ENCODE assay signal across 15 cellular contexts in the genomic region with DNA sequence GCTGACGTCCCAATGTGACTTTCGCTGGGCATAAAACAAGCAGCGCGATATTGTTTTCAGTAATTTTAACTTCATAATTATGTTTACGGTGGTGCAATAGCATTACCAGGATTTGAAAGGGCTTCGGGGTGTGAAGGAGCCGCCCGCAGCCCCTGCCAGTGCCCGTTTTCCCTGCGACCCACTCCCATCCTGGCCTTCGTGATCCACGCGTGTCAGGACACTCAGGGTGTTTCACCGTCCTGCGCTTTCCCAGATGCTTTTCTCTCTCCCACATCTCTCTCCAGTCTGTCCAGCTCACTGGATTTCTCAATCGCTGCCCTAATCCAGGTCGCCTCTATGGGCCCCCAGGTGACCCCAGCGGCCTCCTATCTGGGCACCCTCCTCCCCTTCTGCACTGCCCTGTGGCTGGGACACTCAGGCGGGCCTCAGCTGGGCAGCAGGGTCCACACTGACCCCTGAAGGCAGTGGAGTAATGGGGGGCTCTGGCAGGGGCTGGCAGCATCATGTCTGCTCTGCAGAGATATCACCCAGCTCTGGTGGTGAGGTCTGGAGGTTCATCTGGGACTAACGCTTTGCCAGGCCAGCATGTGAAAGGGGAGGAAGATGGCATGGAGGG.
A peak's percentile ranks its signal among the peaks of the same experiment; 100 is the strongest.
DNase-seq lines count a peak whose midpoint lies in the region; ATAC-seq and TF ChIP-seq lines count a peak whose summit lies in the region.
"Had no signal": no experiment of that assay in that cellular context is flagged by ENCODE, and none has a peak within 500 bp of the region (broad histone marks: within the 10 kb centered on the region; RNA-seq: fewer than 3 reads in every experiment).

No MANE protein-coding gene starts in this region.

- no peak overlapping the region for H4K5ac ChIP-seq in H9 (ENCODE audit: insufficient read length, low read depth, low read length)

- no peak overlapping the region; a peak in 1 of 7 replicates for H3K27ac Mint-ChIP-seq in H9

- no peaks in the 10 kb centered on the region for H3K79me1 ChIP-seq in H9 (ENCODE audit: insufficient read depth, low read depth, low read length, poor library complexity, severe bottlenecking)

- no peak overlapping the region for H3K56ac ChIP-seq in H9 (ENCODE audit: insufficient read length, low read depth, low read length)

- peaks cover 3% of the 10 kb centered on the region for H4K20me1 ChIP-seq in H9 (ENCODE audit: control insufficient read depth, insufficient read depth, insufficient read length)

- no peak overlapping the region for H4K91ac ChIP-seq in H9 (ENCODE audit: insufficient read length, low read depth, low read length)

- H3K4me1 ChIP-seq in H9 (ENCODE audit: insufficient read depth, low read length) (no peaks in the 10 kb centered on the region), stomach (no peaks in the 10 kb centered on the region)
- H3K4me1 ChIP-seq: BLaER1 had no signal

- H3K23ac ChIP-seq in H9 (ENCODE audit: insufficient read length, low read depth, low read length) = no peak overlapping the region

- H3K4me1 Mint-ChIP-seq in H9 = no peaks in the 10 kb centered on the region; a peak in 1 of 4 replicates

- H4K8ac ChIP-seq in H9 (replicated peaks; ENCODE audit: insufficient read length, low read depth, low read length) = no peak overlapping the region

- H2AFZ ChIP-seq in H9 (ENCODE audit: low read length) = no peak overlapping the region

- H3K4me2 ChIP-seq in H9 (ENCODE audit: insufficient read depth, insufficient read length, low read length) = no peak overlapping the region
- H3K4me2 ChIP-seq: BLaER1 had no signal

- no peaks in the 10 kb centered on the region for H3K79me2 ChIP-seq in H9 (ENCODE audit: insufficient read depth, low read length)

- no peak for TF ChIP-seq EP300 in stomach (IDR thresholded peaks at IDR 0.05)

- TF ChIP-seq CTCF in H9 (conservative IDR thresholded peaks at IDR 0.05) = no peak
- no peak for TF ChIP-seq CTCF in stomach (IDR thresholded peaks at IDR 0.05)

- no peaks in the 10 kb centered on the region for H3K36me3 Mint-ChIP-seq in H9 (ENCODE audit: insufficient read depth in 1 of 3, low read depth in 3 of 3)

- no CpG with 5 or more reads among the region's 20 CpGs for WGBS in H9 (ENCODE audit: extremely low coverage, insufficient read length, low lambda C conversion rate)
- 85 to 89% (median 89%) methylated on average over 20 of the region's 20 CpGs for whole genome bisulfite sequencing in stomach, 5 donors

- ATAC-seq in left lobe of liver = no peak

- no peak overlapping the region for H3K9ac ChIP-seq in H9 (ENCODE audit: extremely low read depth, insufficient read length, low read length)
- H3K9ac ChIP-seq: BLaER1 had no signal

- H3K27me3 ChIP-seq in H9 (ENCODE audit: insufficient read depth, low read length) (no peaks in the 10 kb centered on the region), stomach (peaks cover 0 to 84% (median 6%) of the 10 kb centered on the region in 3 donors)
- H3K27me3 ChIP-seq: BLaER1, MG63 had no signal

- H3K9me3 ChIP-seq in H9 (ENCODE audit: control insufficient read depth, low read depth, low read length) (no peaks in the 10 kb centered on the region), stomach (no peaks in the 10 kb centered on the region)
- H3K9me3 ChIP-seq: BLaER1, MG63 had no signal

- no peak overlapping the region for H3K18ac ChIP-seq in H9 (ENCODE audit: insufficient read length, low read depth, low read length)

- no peak overlapping the region for H3K4ac ChIP-seq in H9 (ENCODE audit: low read depth, low read length)

- H2AK5ac ChIP-seq in H9 (ENCODE audit: insufficient read length, low read length) = no peak overlapping the region

- no peak overlapping the region for H3K4me3 ChIP-seq in stomach
- H3K4me3 ChIP-seq: BLaER1, MG63 had no signal

- H3K27ac ChIP-seq in H9 (ENCODE audit: insufficient read length, low read depth, low read length) (no peak overlapping the region), stomach (no peak overlapping the region)
- H3K27ac ChIP-seq: BLaER1 had no signal

- H3K23me2 ChIP-seq in H9 (ENCODE audit: insufficient read length, low read depth, low read length, poor library complexity, severe bottlenecking) = no peaks in the 10 kb centered on the region

- intact Hi-C loops in stomach (cut with DNase I; ENCODE audit: low total_unique reads) = no loop called here

- no peak overlapping the region for H2BK20ac ChIP-seq in H9 (ENCODE audit: low read depth, low read length, poor library complexity, severe bottlenecking)

- H3K36me3 ChIP-seq in stomach = no peaks in the 10 kb centered on the region
- H3K36me3 ChIP-seq: BLaER1, MG63 had no signal

- no peaks in the 10 kb centered on the region; a peak in 1 of 5 replicates for H3K9me3 Mint-ChIP-seq in H9

- H3K14ac ChIP-seq in H9 (ENCODE audit: insufficient read depth, low read length) = no peak overlapping the region

- H3K4me3 Mint-ChIP-seq in H9 = no peak overlapping the region

- no peak overlapping the region for H2BK120ac ChIP-seq in H9 (ENCODE audit: low read depth, low read length, poor library complexity, severe bottlenecking)

- H2BK15ac ChIP-seq in H9 (ENCODE audit: low read depth, low read length) = no peak overlapping the region

- DNase-seq in activated CD8-positive, alpha-beta memory T cell treated with anti-CD3 and anti-CD28 coated beads for 24 hours = peak; percentile 30
- no peak for DNase-seq in activated CD8-positive, alpha-beta memory T cell treated with anti-CD3 and anti-CD28 coated beads, Interleukin-2, amount 50 U/mL, for 4 hours
- DNase-seq in H9 (peak; percentile 14), left lobe of liver (ENCODE audit: low spot score) (peak; percentile 39), stomach (peak; percentile 19), NOMO-1 treated with dmso at 0.1 percent for 144 hours (lab: John Stamatoyannopoulos, UW; ENCODE audit: unreplicated experiment) (no peak), SHP77 (lab: John Stamatoyannopoulos, UW) (no peak), DMS79 (lab: John Stamatoyannopoulos, UW) (no peak)
- DNase-seq: 8988T, DMS 273 treated with DMSO at 0.1 percent for 48 hours, MG63, NCI-H1105, NCI-H187, NCI-H446 had no signal

- no peak overlapping the region for H2BK12ac ChIP-seq in H9 (ENCODE audit: insufficient read length, low read depth, low read length)

- no peak overlapping the region for H3T11ph ChIP-seq in H9 (ENCODE audit: low read length)

- H2BK5ac ChIP-seq in H9 (ENCODE audit: insufficient read length, low read length) = no peak overlapping the region

- TF ChIP-seq POLR2A in stomach (IDR thresholded peaks at IDR 0.05) = no peak

- peaks cover 15% of the 10 kb centered on the region for H3K27me3 Mint-ChIP-seq in H9 (ENCODE audit: low read depth)

Comparison
In these comparisons a context has a peak if more than half of its experiments do, and no peak if none do; other contexts are left out.
1. DNase-seq: peak in activated CD8-positive, alpha-beta memory T cell treated with anti-CD3 and anti-CD28 coated beads for 24 hours (single experiment), H9 (single experiment), left lobe of liver (single experiment) and stomach (single experiment); none in activated CD8-positive, alpha-beta memory T cell treated with anti-CD3 and anti-CD28 coated beads, Interleukin-2, amount 50 U/mL, for 4 hours (single experiment), NOMO-1 treated with dmso at 0.1 percent for 144 hours (single experiment), SHP77 (0 of 2) and DMS79 (single experiment).